1 cellular context compared by ENCODE assay signal in the genomic region with DNA sequence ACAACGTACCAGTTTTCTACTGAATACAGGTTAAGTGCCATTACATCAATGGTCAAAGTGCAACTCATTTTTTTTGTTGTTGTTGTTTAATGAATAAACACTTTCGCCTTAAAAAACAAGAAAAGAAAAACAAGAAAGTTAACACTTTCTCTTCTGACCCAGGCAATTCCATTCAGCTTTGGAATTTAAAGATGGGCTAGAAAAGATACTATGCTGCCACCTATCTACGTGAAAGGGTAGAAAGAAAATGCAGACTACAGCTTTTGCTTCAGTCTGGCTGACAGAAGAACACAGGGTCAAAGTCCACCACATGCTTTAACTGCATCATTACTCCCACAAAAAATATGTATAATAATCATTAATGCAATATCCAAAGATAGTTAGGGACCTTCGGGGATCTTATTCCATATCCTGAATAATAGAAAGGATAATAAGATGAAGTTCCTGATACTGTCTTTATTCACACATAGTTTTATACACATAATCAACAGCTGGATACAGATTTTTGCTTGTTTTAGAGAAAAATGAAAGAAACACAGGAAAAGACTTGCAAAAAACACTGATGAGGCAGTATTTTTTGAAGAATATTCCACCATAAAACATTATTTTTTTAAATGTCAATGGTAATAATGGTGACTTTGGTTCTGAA.
TF ChIP-seq lines count a peak whose summit lies in the region.

No MANE protein-coding gene starts in this region.

TF ChIP-seq in endothelial cell of umbilical vein, 7 proteins besides CTCF, POLR2A, EP300 and RAD21 (continued from another document):
- TF ChIP-seq EZH2 (IDR thresholded peaks at IDR 0.05; ENCODE audit: borderline replicate concordance, low read depth, low read length, severe bottlenecking) (no peak), POLR2AphosphoS5 (IDR thresholded peaks at IDR 0.05; ENCODE audit: insufficient read depth, low read depth, low read length) (no peak), GATA2 (IDR thresholded peaks at IDR 0.05; ENCODE audit: insufficient read depth, insufficient read length, low read depth, low read length) (no peak)
TF ChIP-seq in endothelial cell of umbilical vein: peak in this region for 0.
